In genomic region chr6:45663181-45664180, GRCh38 we compare ENCODE assay signal across 8 cellular contexts.
A peak's percentile ranks its signal among the peaks of the same experiment; 100 is the strongest.
DNase-seq lines count a peak whose midpoint lies in the region; ATAC-seq and TF ChIP-seq lines count a peak whose summit lies in the region.

No MANE protein-coding gene starts in this region.

- no peaks in the 10 kb centered on the region for H3K9me2 ChIP-seq in SK-N-SH

- DNase-seq in SK-N-SH (no peak), islet precursor cell (peak; percentile 84), HT-29 (ENCODE audit: low spot score) (no peak), NCI-H187 treated with DMSO at 0.1 percent for 48 hours (lab: John Stamatoyannopoulos, UW) (no peak), NCI-H446 (lab: John Stamatoyannopoulos, UW) (no peak)
- peak; percentile 59 for DNase-seq in activated naive CD8-positive, alpha-beta T cell treated with anti-CD3 and anti-CD28 coated beads, Interleukin-2, amount 10 ng/mL, durations not matched to agents 7 days and 5 days
- DNase-seq in stimulated activated CD4-positive, alpha-beta T cell treated with anti-CD3 and anti-CD28 coated beads, Interleukin-2, amount 100 ng/mL, for 4 hours (ENCODE audit: low read depth) = peak; percentile 11

- H3K36me3 Mint-ChIP-seq in activated naive CD8-positive, alpha-beta T cell treated with anti-CD3 and anti-CD28 coated beads, Interleukin-2, amount 10 ng/mL, durations not matched to agents 7 days and 5 days = no peaks in the 10 kb centered on the region

- H3F3A ChIP-seq in SK-N-SH (replicated peaks; ENCODE audit: insufficient read depth) = peaks cover 9% of the 10 kb centered on the region

- no peak for TF ChIP-seq CTCF in SK-N-SH (IDR thresholded peaks at IDR 0.05)

- H3K36me3 ChIP-seq in SK-N-SH (replicated peaks in 1 of 2; ENCODE audit: control insufficient read depth in 1 of 2, insufficient read depth in 2 of 2, low read length in 1 of 2) = no peaks in the 10 kb centered on the region

- peaks cover 23% of the 10 kb centered on the region for H3K27me3 Mint-ChIP-seq in activated naive CD8-positive, alpha-beta T cell treated with anti-CD3 and anti-CD28 coated beads, Interleukin-2, amount 10 ng/mL, durations not matched to agents 7 days and 5 days

- peaks cover 26% of the 10 kb centered on the region for H3K4me1 Mint-ChIP-seq in activated naive CD8-positive, alpha-beta T cell treated with anti-CD3 and anti-CD28 coated beads, Interleukin-2, amount 10 ng/mL, durations not matched to agents 7 days and 5 days

- H3K9me3 ChIP-seq in SK-N-SH = no peaks in the 10 kb centered on the region

- H3K4me1 ChIP-seq in SK-N-SH (ENCODE audit: control insufficient read depth in 1 of 2, insufficient read depth in 2 of 2, low read depth in 1 of 2, low read length in 1 of 2) = peaks cover 0 to 3% of the 10 kb centered on the region in 2 experiments; a peak in 1 of 4 replicates

- no peaks in the 10 kb centered on the region for H3K79me2 ChIP-seq in SK-N-SH (ENCODE audit: insufficient read depth)

- 32% methylated on average over 55 of the region's 91 CpGs for WGBS in SK-N-SH (ENCODE audit: low lambda C conversion rate)

- H3K27ac ChIP-seq in SK-N-SH (ENCODE audit: low read depth in 2 of 2, low read length in 1 of 2) = no peak overlapping the region

- H2AFZ ChIP-seq in SK-N-SH (ENCODE audit: low read depth) = peak overlapping the region; percentile 73; the same call in 1 of the 2 replicates

- ATAC-seq in activated naive CD8-positive, alpha-beta T cell treated with anti-CD3 and anti-CD28 coated beads, Interleukin-2, amount 10 ng/mL, durations not matched to agents 7 days and 5 days (ENCODE audit: low read depth) = peak; percentile 85
- ATAC-seq in GM21447 (IDR thresholded peaks at IDR 0.05; ENCODE audit: unreplicated experiment) = no peak

- CTCF ChIA-PET in SK-N-SH (lab: Yijun Ruan, JAX) = interaction anchor here (0.7 to 1.7 kb wide), 2 partner anchors 16 to 1008 kb away, joined by 3 to 5 read pairs; no protein-coding TSS in a partner anchor

- no peak overlapping the region for H3K4me3 ChIP-seq in SK-N-SH (ENCODE audit: low read depth in 2 of 2, low read length in 1 of 2)

- H3K4me3 Mint-ChIP-seq in activated naive CD8-positive, alpha-beta T cell treated with anti-CD3 and anti-CD28 coated beads, Interleukin-2, amount 10 ng/mL, durations not matched to agents 7 days and 5 days = peak overlapping the region; percentile 52

- no peaks in the 10 kb centered on the region for H3K27me3 ChIP-seq in SK-N-SH (ENCODE audit: insufficient read depth)

- H3K27ac Mint-ChIP-seq in activated naive CD8-positive, alpha-beta T cell treated with anti-CD3 and anti-CD28 coated beads, Interleukin-2, amount 10 ng/mL, durations not matched to agents 7 days and 5 days = no peak overlapping the region

- H4K20me1 ChIP-seq in SK-N-SH (ENCODE audit: insufficient read depth) = no peaks in the 10 kb centered on the region

- H3K9me3 Mint-ChIP-seq in activated naive CD8-positive, alpha-beta T cell treated with anti-CD3 and anti-CD28 coated beads, Interleukin-2, amount 10 ng/mL, durations not matched to agents 7 days and 5 days = no peaks in the 10 kb centered on the region

- no peak for TF ChIP-seq RAD21 in SK-N-SH (IDR thresholded peaks at IDR 0.05; ENCODE audit: low read length)

- no peak overlapping the region for H3K4me2 ChIP-seq in SK-N-SH

- POLR2A ChIA-PET in SK-N-SH (lab: Yijun Ruan, JAX) = no interaction called here
- POLR2A ChIA-PET in activated naive CD8-positive, alpha-beta T cell treated with anti-CD3 and anti-CD28 coated beads, Interleukin-2, amount 10 ng/mL, durations not matched to agents 7 days and 5 days (lab: Charles Lee) = no interaction called here

- TF ChIP-seq EP300 in SK-N-SH (IDR thresholded peaks at IDR 0.05; ENCODE audit: borderline replicate concordance in 1 of 2, low read depth in 1 of 2, low read length in 1 of 2) = no peak

- no peak overlapping the region for H3K9ac ChIP-seq in SK-N-SH

TF ChIP-seq in SK-N-SH, 30 proteins besides CTCF, POLR2A, EP300 and RAD21:
- TF ChIP-seq MXI1 (IDR thresholded peaks at IDR 0.05; ENCODE audit: low read depth, low read length) (no peak), MAX (IDR thresholded peaks at IDR 0.05; ENCODE audit: low read depth) (peak; percentile 10; the same call in 1 of the 2 replicates)

Comparison
In these comparisons a context has a peak if more than half of its experiments do, and no peak if none do; other contexts are left out.
1. DNase-seq: peak in activated naive CD8-positive, alpha-beta T cell treated with anti-CD3 and anti-CD28 coated beads, Interleukin-2, amount 10 ng/mL, durations not matched to agents 7 days and 5 days (single experiment), islet precursor cell (single experiment) and stimulated activated CD4-positive, alpha-beta T cell treated with anti-CD3 and anti-CD28 coated beads, Interleukin-2, amount 100 ng/mL, for 4 hours (single experiment); none in SK-N-SH (single experiment), HT-29 (single experiment), NCI-H187 treated with DMSO at 0.1 percent for 48 hours (single experiment) and NCI-H446 (0 of 2).